Comparison of ENCODE assay signal across 8 cellular contexts in genomic region chr3:12288466-12289129, GRCh38. TPM values are rescaled to one million over a fixed set of nuclear protein-coding genes. Genes with fewer than 3 reads are reported as not detected.
DNase-seq lines count a peak whose midpoint lies in the region; FAIRE-seq and TF ChIP-seq lines count a peak whose summit lies in the region.

Gene PPARG, plus strand, starts transcription at chr3:12289070. Its CDS starts 90,642 bp downstream, at chr3:12379712.

- H3K36me3 ChIP-seq in effector memory CD4-positive, alpha-beta T cell (ENCODE audit: control insufficient read depth, insufficient read depth, low read length) = no peaks in the 10 kb centered on the region
- H3K36me3 ChIP-seq in mesenchymal stem cell (ENCODE audit: control insufficient read depth in 1 of 2, insufficient read depth in 2 of 2, low read depth in 1 of 2, low read length in 2 of 2) = no peaks in the 10 kb centered on the region

- no peaks in the 10 kb centered on the region for H3K4me1 Mint-ChIP-seq in type B pancreatic cell (ENCODE audit: unreplicated experiment)

- peak within 1 kb of the TSS; percentile 85 for H2BK120ac ChIP-seq in mesenchymal stem cell (ENCODE audit: low read depth, low read length)

- peaks cover 4% of the 10 kb centered on the region for H3K79me1 ChIP-seq in mesenchymal stem cell (replicated peaks; ENCODE audit: low read length, poor library complexity, severe bottlenecking)

- peak within 1 kb of the TSS in 1 of 2 experiments; percentile 75 for H3K23ac ChIP-seq in mesenchymal stem cell (ENCODE audit: low read length in 2 of 2)

- peak within 1 kb of the TSS; percentile 62 to 84 for H3K18ac ChIP-seq in mesenchymal stem cell (ENCODE audit: low read depth in 1 of 2, low read length in 2 of 2)

- TF ChIP-seq CTCF in type B pancreatic cell (conservative IDR thresholded peaks at IDR 0.05) = no peak

- peak within 1 kb of the TSS; percentile 2 to 35 for H3K4ac ChIP-seq in mesenchymal stem cell (ENCODE audit: low read depth in 1 of 2, low read length in 2 of 2)

- peak within 1 kb of the TSS; percentile 43 to 77 for H2BK12ac ChIP-seq in mesenchymal stem cell (ENCODE audit: low read length in 2 of 2)

- WGBS in mesenchymal stem cell = 2% methylated on average over 48 of the region's 50 CpGs

- H2BK5ac ChIP-seq in mesenchymal stem cell (ENCODE audit: low read depth, low read length, poor library complexity, severe bottlenecking) = peak within 1 kb of the TSS; percentile 73

- no peak within 1 kb of the TSS for H3K27ac Mint-ChIP-seq in type B pancreatic cell

- no peak for FAIRE-seq in GM12892 (lab: Jason Lieb, UNC)

- no peak for TF ChIP-seq POLR2A in GM12892 (IDR thresholded peaks at IDR 0.05; ENCODE audit: low read depth, low read length)

- H3K4me1 ChIP-seq in effector memory CD4-positive, alpha-beta T cell (ENCODE audit: control insufficient read depth, insufficient read depth, low read length, poor library complexity, severe bottlenecking) = peaks cover 6% of the 10 kb centered on the region
- peaks cover 6% of the 10 kb centered on the region for H3K4me1 ChIP-seq in mesenchymal stem cell (ENCODE audit: control insufficient read depth, insufficient read depth, low read depth, low read length)

- no peak within 1 kb of the TSS for H2AK5ac ChIP-seq in mesenchymal stem cell (ENCODE audit: low read length, severe bottlenecking)

- no peaks in the 10 kb centered on the region for H3K9me3 Mint-ChIP-seq in type B pancreatic cell

- H3K27me3 ChIP-seq in effector memory CD4-positive, alpha-beta T cell (replicated peaks; ENCODE audit: control insufficient read depth, insufficient read depth, low read length, poor library complexity, severe bottlenecking) = no peaks in the 10 kb centered on the region
- H3K27me3 ChIP-seq in mesenchymal stem cell (ENCODE audit: control insufficient read depth in 1 of 2, insufficient read depth in 1 of 2, low read length in 2 of 2) = no peaks in the 10 kb centered on the region

- no peak within 1 kb of the TSS for H3K27ac ChIP-seq in effector memory CD4-positive, alpha-beta T cell (ENCODE audit: insufficient read depth, low read length, poor library complexity, severe bottlenecking)
- H3K27ac ChIP-seq in mesenchymal stem cell (ENCODE audit: low read length, poor library complexity, severe bottlenecking) = no peak within 1 kb of the TSS

- H3K14ac ChIP-seq in mesenchymal stem cell (ENCODE audit: low read length in 2 of 2) = no peak within 1 kb of the TSS

- H4K8ac ChIP-seq in mesenchymal stem cell (ENCODE audit: low read length) = peak within 1 kb of the TSS; percentile 85

- H3K27me3 Mint-ChIP-seq in type B pancreatic cell = peaks cover 68% of the 10 kb centered on the region

- no peaks in the 10 kb centered on the region for H3K9me3 ChIP-seq in effector memory CD4-positive, alpha-beta T cell (ENCODE audit: control insufficient read depth, low read length)
- no peaks in the 10 kb centered on the region for H3K9me3 ChIP-seq in mesenchymal stem cell (ENCODE audit: control insufficient read depth, low read length)

- no peaks in the 10 kb centered on the region for H3K36me3 Mint-ChIP-seq in type B pancreatic cell

- peak within 1 kb of the TSS; percentile 40 for H3K4me3 ChIP-seq in effector memory CD4-positive, alpha-beta T cell (ENCODE audit: insufficient read depth, low read depth, low read length, poor library complexity, severe bottlenecking)
- H3K4me3 ChIP-seq in mesenchymal stem cell (ENCODE audit: insufficient read depth in 1 of 2, low read depth in 1 of 2, low read length in 2 of 2) = peak within 1 kb of the TSS; percentile 75 to 93

- H3K4me2 ChIP-seq in mesenchymal stem cell (ENCODE audit: low read length, poor library complexity, severe bottlenecking) = peak within 1 kb of the TSS; percentile 64

- peak within 1 kb of the TSS; percentile 68 for H4K91ac ChIP-seq in mesenchymal stem cell (ENCODE audit: low read length)

- H2AFZ ChIP-seq in mesenchymal stem cell (ENCODE audit: low read depth, low read length) = peak within 1 kb of the TSS; percentile 67

- H2BK15ac ChIP-seq in mesenchymal stem cell (ENCODE audit: low read depth, poor library complexity, severe bottlenecking) = peak within 1 kb of the TSS; percentile 97

- H3K9ac ChIP-seq in mesenchymal stem cell (ENCODE audit: low read length) = peak within 1 kb of the TSS; percentile 92

- peak; percentile 9 for DNase-seq in GM12892 (ENCODE audit: insufficient read length)
- no peak for DNase-seq in NCI-H460 (ENCODE audit: extremely low read depth, low read depth)
- no peak for DNase-seq in effector memory CD4-positive, alpha-beta T cell
- DNase-seq in mesenchymal stem cell = peak; percentile 27
- no peak for DNase-seq in type B pancreatic cell (ENCODE audit: extremely low spot score, unreplicated experiment)
- no peak for DNase-seq in cerebellar nuclear complex (lab: John Stamatoyannopoulos, UW)
- no peak for DNase-seq in NCI-H1930 (lab: John Stamatoyannopoulos, UW)
- no peak for DNase-seq in stimulated activated CD4-positive, alpha-beta T cell treated with anti-CD3 and anti-CD28 coated beads, Interleukin-2, amount 100 ng/mL, for 48 hours

- H3K4me3 Mint-ChIP-seq in type B pancreatic cell = peak within 1 kb of the TSS; percentile 87

RNA-seq across cellular contexts. Expression of gene PPARG, which starts in this region (rescaled TPM):
- 0.25 TPM for polyA plus RNA-seq in GM12892 (2012; ENCODE audit: missing spikeins)
- 19.4 and 19.6 TPM in 2 replicates for total RNA-seq in NCI-H460 (2014; rRNA removed; shearing (Covaris generic))
- polyA plus RNA-seq in NCI-H460 (2014; cell fraction: nucleus; rRNA removed) = 2.2 and 2.7 TPM in 2 replicates
- polyA plus RNA-seq in mesenchymal stem cell (2013, experiment 1 of 2) = 10.3 TPM
- polyA plus RNA-seq in mesenchymal stem cell (2013, experiment 2 of 2) = 9.9 TPM
- 21.5 and 28.8 TPM in 2 replicates for total RNA-seq in type B pancreatic cell (ENCODE audit: low replicate concordance)

Comparison
In these comparisons a context has a peak if more than half of its experiments do, and no peak if none do; other contexts are left out.
1. DNase-seq: peak in GM12892 (single experiment) and mesenchymal stem cell (single experiment); none in NCI-H460 (single experiment), effector memory CD4-positive, alpha-beta T cell (0 of 3), type B pancreatic cell (single experiment), cerebellar nuclear complex (0 of 2), NCI-H1930 (0 of 2) and stimulated activated CD4-positive, alpha-beta T cell treated with anti-CD3 and anti-CD28 coated beads, Interleukin-2, amount 100 ng/mL, for 48 hours (0 of 2).